In the genomic region with DNA sequence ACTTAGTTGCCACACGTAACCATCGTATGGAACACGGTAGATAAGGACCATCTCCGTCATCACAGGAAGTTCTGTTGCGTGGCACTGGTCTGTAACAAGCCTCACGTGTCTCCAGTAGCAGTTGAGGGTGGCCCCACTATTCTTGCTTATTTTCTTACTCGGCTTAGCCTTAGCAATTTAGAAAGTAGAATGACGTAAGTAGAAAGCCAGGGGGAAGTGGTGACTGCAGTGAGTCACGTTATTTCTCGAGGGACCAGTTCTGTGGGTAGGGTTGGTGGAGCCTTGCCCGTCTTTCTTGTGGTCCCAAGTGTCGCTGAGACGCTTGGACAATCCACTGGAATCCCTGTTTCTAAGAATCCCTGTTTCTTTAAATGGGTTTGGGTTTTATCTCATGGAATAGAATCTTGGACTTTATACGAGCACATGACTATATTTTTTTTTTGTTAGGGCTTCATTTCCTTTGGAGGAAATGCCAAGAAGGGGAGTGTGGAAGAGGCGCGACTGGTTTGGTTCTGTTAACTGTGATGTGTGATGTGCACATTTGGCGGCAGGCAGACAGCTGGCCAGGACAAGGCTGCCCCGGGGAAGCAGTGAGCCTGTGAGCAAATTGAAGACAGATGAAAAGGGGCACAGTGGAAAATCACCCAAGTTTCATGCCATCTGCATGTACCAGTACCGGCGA, we compare ENCODE assay signal across 8 cellular contexts.
DNase-seq lines count a peak whose midpoint lies in the region; ATAC-seq and TF ChIP-seq lines count a peak whose summit lies in the region.

No MANE protein-coding gene starts in this region.

- H3K27me3 Mint-ChIP-seq in progenitor cell of endocrine pancreas (no peaks in the 10 kb centered on the region), Caco-2 (ENCODE audit: insufficient read depth, unreplicated experiment) (no peaks in the 10 kb centered on the region)

- no peaks in the 10 kb centered on the region for H3K27me3 ChIP-seq in Caco-2 (replicated peaks; ENCODE audit: control insufficient read depth, insufficient read depth, low read length)

- no TSS peak for BruUV-seq in Caco-2 (replicated peaks; lab: Mats Ljungman, UMichigan)

- CTCF ChIA-PET in RWPE1 (lab: Yijun Ruan, JAX) (no interaction called here), Caco-2 (lab: Charles Lee) (no interaction called here)

- intact Hi-C loops in Caco-2 (cut with micrococcal nuclease; ENCODE audit: unreplicated experiment) = no loop called here

- POLR2A ChIA-PET in RWPE1 (lab: Yijun Ruan, JAX; ENCODE audit: low non-redundant PET) = no interaction called here
- POLR2A ChIA-PET in Caco-2 (lab: Charles Lee) = no interaction called here

- TF ChIP-seq CTCF in RWPE1 (conservative IDR thresholded peaks at IDR 0.05; ENCODE audit: low read depth) (no peak), progenitor cell of endocrine pancreas (IDR thresholded peaks at IDR 0.05; ENCODE audit: unreplicated experiment) (no peak), Caco-2 (IDR thresholded peaks at IDR 0.05; ENCODE audit: insufficient read depth in 1 of 2, low read depth in 1 of 2, low read length in 1 of 2, severe bottlenecking in 1 of 2, unreplicated experiment in 1 of 2) (no peak)

- peaks cover 3% of the 10 kb centered on the region for H3K4me1 Mint-ChIP-seq in progenitor cell of endocrine pancreas (ENCODE audit: low read depth)
- H3K4me1 Mint-ChIP-seq in Caco-2 (ENCODE audit: low read depth, unreplicated experiment) = peaks cover 9% of the 10 kb centered on the region

- H3K36me3 ChIP-seq in Caco-2 (ENCODE audit: control insufficient read depth, insufficient read depth, low read length) = peaks cover 9% of the 10 kb centered on the region

- peak; percentile 34 for DNase-seq in RWPE1 (ENCODE audit: low spot score)
- peak; percentile 66 for DNase-seq in activated gamma-delta T cell treated with Interleukin-2 at 50 U/mL for 16 hours
- peak; percentile 96 for DNase-seq in glomerular visceral epithelial cell (ENCODE audit: extremely low spot score)
- DNase-seq in stimulated activated CD4-positive, alpha-beta T cell treated with anti-CD3 and anti-CD28 coated beads, Interleukin-1b, Interleukin-23, amount 100 ng/mL, for 24 hours (ENCODE audit: low read depth in 4 of 4, low spot score in 1 of 4) = peak; percentile 27 to 61 (median 40)
- no peak for DNase-seq in progenitor cell of endocrine pancreas (ENCODE audit: low spot score, unreplicated experiment)
- DNase-seq in Caco-2 = no peak

- no peak overlapping the region for H3K4me3 ChIP-seq in Caco-2 (ENCODE audit: low read depth, low read length)

- H3K9me3 ChIP-seq in Caco-2 = no peaks in the 10 kb centered on the region

- H3K36me3 Mint-ChIP-seq in progenitor cell of endocrine pancreas (ENCODE audit: insufficient read depth) (no peaks in the 10 kb centered on the region), Caco-2 (ENCODE audit: insufficient read depth, unreplicated experiment) (peaks cover 22% of the 10 kb centered on the region)

- peak; percentile 88 for ATAC-seq in GM18502 (IDR thresholded peaks at IDR 0.05; ENCODE audit: poor library complexity, unreplicated experiment)
- peak; percentile 86 for ATAC-seq in HG02885 (IDR thresholded peaks at IDR 0.05; ENCODE audit: poor library complexity, unreplicated experiment)

- H3K9me3 Mint-ChIP-seq in progenitor cell of endocrine pancreas (ENCODE audit: low read depth) = no peaks in the 10 kb centered on the region
- no peaks in the 10 kb centered on the region for H3K9me3 Mint-ChIP-seq in Caco-2 (ENCODE audit: unreplicated experiment)

- H3K4me3 Mint-ChIP-seq in progenitor cell of endocrine pancreas (ENCODE audit: low read depth) (no peak overlapping the region), Caco-2 (ENCODE audit: unreplicated experiment) (no peak overlapping the region)

- no peak overlapping the region for H3K27ac ChIP-seq in RWPE1

- peaks cover 18% of the 10 kb centered on the region for H3K4me1 ChIP-seq in Caco-2

- no peak overlapping the region for H3K27ac Mint-ChIP-seq in progenitor cell of endocrine pancreas
- no peak overlapping the region for H3K27ac Mint-ChIP-seq in Caco-2 (ENCODE audit: unreplicated experiment)

Comparison
In these comparisons a context has a peak if more than half of its experiments do, and no peak if none do; other contexts are left out.
1. DNase-seq: peak in RWPE1 (single experiment), activated gamma-delta T cell treated with Interleukin-2 at 50 U/mL for 16 hours (single experiment), glomerular visceral epithelial cell (single experiment) and stimulated activated CD4-positive, alpha-beta T cell treated with anti-CD3 and anti-CD28 coated beads, Interleukin-1b, Interleukin-23, amount 100 ng/mL, for 24 hours (4 of 4); none in progenitor cell of endocrine pancreas (single experiment) and Caco-2 (0 of 2).